In the genomic region with DNA sequence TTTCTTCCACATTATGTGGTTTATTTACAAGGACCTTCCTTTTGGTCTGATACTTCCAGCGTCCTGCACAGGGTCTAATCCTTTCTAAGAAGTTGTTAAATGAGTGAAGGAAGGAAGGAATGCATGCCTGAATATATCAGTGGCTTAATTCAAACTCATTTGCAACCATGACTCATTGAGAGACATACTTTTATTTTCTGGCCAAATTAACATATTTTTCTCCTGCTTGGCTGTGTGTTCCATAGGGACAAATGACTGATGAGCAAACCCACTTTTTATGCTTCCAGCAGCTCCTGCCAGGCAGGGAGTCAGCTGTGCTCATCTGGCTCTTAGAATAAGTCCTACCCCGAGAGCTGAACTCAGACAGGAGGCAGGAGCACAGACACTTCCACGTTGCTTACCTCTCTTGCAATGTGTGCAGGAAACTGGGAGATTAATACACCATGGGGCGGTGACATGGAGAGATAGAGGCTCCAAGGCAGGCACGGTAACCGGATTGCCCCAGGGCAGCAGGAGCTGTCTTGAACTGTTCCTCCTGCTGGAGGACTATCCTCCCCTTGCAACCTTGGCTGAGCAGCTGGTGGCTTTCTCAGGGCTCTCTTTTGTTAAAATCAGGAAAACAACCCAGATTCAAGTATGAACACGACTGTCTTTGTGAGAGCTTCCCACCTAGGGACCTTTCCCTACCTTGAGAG, we compare ENCODE assay signal across 22 cellular contexts.
DNase-seq lines count a peak whose midpoint lies in the region; TF ChIP-seq lines count a peak whose summit lies in the region.
"Had no signal": no experiment of that assay in that cellular context is flagged by ENCODE, and none has a peak within 500 bp of the region (broad histone marks: within the 10 kb centered on the region; RNA-seq: fewer than 3 reads in every experiment).

No MANE protein-coding gene starts in this region.

- TF ChIP-seq CTCF in MCF 10A (IDR thresholded peaks at IDR 0.05; ENCODE audit: unreplicated experiment): no peak
- no peak for TF ChIP-seq CTCF in breast epithelium (IDR thresholded peaks at IDR 0.05)
- TF ChIP-seq CTCF in epithelial cell of esophagus (IDR thresholded peaks at IDR 0.05; ENCODE audit: insufficient read depth, low read depth, low read length, missing control alignments): no peak
- TF ChIP-seq CTCF in nephron progenitor cell (IDR thresholded peaks at IDR 0.05): no peak
- TF ChIP-seq CTCF in stomach (IDR thresholded peaks at IDR 0.05): no peak

- peak overlapping the region; percentile 28 for H3K27ac Mint-ChIP-seq in MCF 10A (ENCODE audit: low read depth, unreplicated experiment)
- H3K27ac Mint-ChIP-seq in nephron progenitor cell: peak overlapping the region; percentile 36
- H3K27ac Mint-ChIP-seq: activated CD8-positive, alpha-beta T cell treated with anti-CD3 and anti-CD28 coated beads, Interleukin-2, amount 10 ng/mL, durations not matched to agents 7 days and 5 days; effector memory CD8-positive, alpha-beta T cell; GM23338; stimulated activated memory B cell treated with anti-CD40 and anti-IgM and Interleukin-4, amounts not matched to agents 10 μg/mL and 1 μg/mL and 100 μg/mL, for 72 hours had no signal

- no TSS peak for BruUV-seq in MCF 10A (replicated peaks; lab: Mats Ljungman, UMichigan)

- POLR2A ChIA-PET in MCF 10A (lab: Yijun Ruan, JAX): interaction anchor here (0.6 kb wide), 1 partner anchor 50 kb away, joined by 4 read pairs; no protein-coding TSS in a partner anchor

- no peaks in the 10 kb centered on the region for H3K36me3 Mint-ChIP-seq in MCF 10A (ENCODE audit: insufficient read depth, unreplicated experiment)
- no peaks in the 10 kb centered on the region for H3K36me3 Mint-ChIP-seq in nephron progenitor cell (ENCODE audit: low read depth)
- H3K36me3 Mint-ChIP-seq: stimulated activated memory B cell treated with anti-CD40 and anti-IgM and Interleukin-4, amounts not matched to agents 10 μg/mL and 1 μg/mL and 100 μg/mL, for 72 hours had no signal

- H3K4me1 Mint-ChIP-seq in MCF 10A (ENCODE audit: insufficient read depth, unreplicated experiment) (peaks cover 14% of the 10 kb centered on the region), nephron progenitor cell (no peaks in the 10 kb centered on the region)
- H3K4me1 Mint-ChIP-seq: stimulated activated memory B cell treated with anti-CD40 and anti-IgM and Interleukin-4, amounts not matched to agents 10 μg/mL and 1 μg/mL and 100 μg/mL, for 72 hours had no signal

- H3K9me3 Mint-ChIP-seq in MCF 10A (ENCODE audit: unreplicated experiment): no peaks in the 10 kb centered on the region
- H3K9me3 Mint-ChIP-seq in nephron progenitor cell: peaks cover under 1% of the 10 kb centered on the region
- H3K9me3 Mint-ChIP-seq: effector memory CD8-positive, alpha-beta T cell; GM23338; stimulated activated memory B cell treated with anti-CD40 and anti-IgM and Interleukin-4, amounts not matched to agents 10 μg/mL and 1 μg/mL and 100 μg/mL, for 72 hours had no signal

- H3K27me3 ChIP-seq in breast epithelium (no peaks in the 10 kb centered on the region), stomach (no peaks in the 10 kb centered on the region)
- H3K27me3 ChIP-seq: sigmoid colon had no signal

- TF ChIP-seq POLR2A in breast epithelium (IDR thresholded peaks at IDR 0.05): no peak
- no peak for TF ChIP-seq POLR2A in stomach (IDR thresholded peaks at IDR 0.05)

- H3K4me3 Mint-ChIP-seq in MCF 10A (ENCODE audit: unreplicated experiment): no peak overlapping the region
- H3K4me3 Mint-ChIP-seq in nephron progenitor cell: no peak overlapping the region
- H3K4me3 Mint-ChIP-seq: activated CD8-positive, alpha-beta T cell treated with anti-CD3 and anti-CD28 coated beads, Interleukin-2, amount 10 ng/mL, durations not matched to agents 7 days and 5 days; effector memory CD8-positive, alpha-beta T cell; GM23338; stimulated activated memory B cell treated with anti-CD40 and anti-IgM and Interleukin-4, amounts not matched to agents 10 μg/mL and 1 μg/mL and 100 μg/mL, for 72 hours had no signal

- peak; percentile 16 for DNase-seq in MCF 10A (ENCODE audit: unreplicated experiment)
- no peak for DNase-seq in breast epithelium (ENCODE audit: low spot score in 2 of 2)
- peak; percentile 42 for DNase-seq in epithelial cell of esophagus (ENCODE audit: low read depth)
- DNase-seq in nephron progenitor cell: no peak
- no peak for DNase-seq in COR-L47 (lab: John Stamatoyannopoulos, UW)
- DNase-seq in SIG-M5 treated with dmso at 0.1 percent for 504 hours (lab: John Stamatoyannopoulos, UW; ENCODE audit: unreplicated experiment): no peak
- DNase-seq in stomach: no peak
- DNase-seq in DMS114 treated with DMSO at 0.1 percent for 48 hours (lab: John Stamatoyannopoulos, UW; ENCODE audit: unreplicated experiment): no peak
- DNase-seq: activated CD8-positive, alpha-beta T cell treated with anti-CD3 and anti-CD28 coated beads, Interleukin-2, amount 10 ng/mL, durations not matched to agents 7 days and 5 days; activated naive CD4-positive, alpha-beta T cell treated with Interleukin-2 at 50 U/mL for 16 hours; activated T-cell treated with anti-CD3 and anti-CD28 coated beads, Interleukin-2, amount 50 U/mL, for 1 hour; effector memory CD8-positive, alpha-beta T cell; GF-D8; heart right ventricle; left ventricle myocardium superior; MM.1S; sigmoid colon; T1000 had no signal

- no peak for TF ChIP-seq EP300 in stomach (IDR thresholded peaks at IDR 0.05)

- H3K4me3 ChIP-seq in breast epithelium (no peak overlapping the region), epithelial cell of esophagus (ENCODE audit: low read length) (no peak overlapping the region), stomach (no peak overlapping the region)
- H3K4me3 ChIP-seq: GM23338, heart right ventricle, sigmoid colon had no signal

- intact Hi-C loops in MCF 10A (cut with micrococcal nuclease) (no loop called here), breast epithelium (cut with DNase I; ENCODE audit: low total_unique reads) (no loop called here), stomach (cut with DNase I; ENCODE audit: low total_unique reads) (no loop called here)

- WGBS in stomach, 5 donors: 22 to 30% (median 26%) methylated on average over 7 of the region's 7 CpGs

- H3K9me3 ChIP-seq in breast epithelium (no peaks in the 10 kb centered on the region), stomach (no peaks in the 10 kb centered on the region)
- H3K9me3 ChIP-seq: heart right ventricle, sigmoid colon had no signal

- H3K27me3 Mint-ChIP-seq in MCF 10A (ENCODE audit: insufficient read depth, unreplicated experiment) (no peaks in the 10 kb centered on the region), nephron progenitor cell (ENCODE audit: low read depth, poor library complexity) (peaks cover 20% of the 10 kb centered on the region)
- H3K27me3 Mint-ChIP-seq: effector memory CD8-positive, alpha-beta T cell had no signal

- peaks cover 0 to 4% of the 10 kb centered on the region in 2 donors for H3K4me1 ChIP-seq in breast epithelium
- H3K4me1 ChIP-seq in stomach: peaks cover 0 to 15% (median 6%) of the 10 kb centered on the region in 4 donors
- H3K4me1 ChIP-seq: heart right ventricle, sigmoid colon had no signal

- H3K36me3 ChIP-seq in breast epithelium (no peaks in the 10 kb centered on the region), stomach (no peaks in the 10 kb centered on the region)
- H3K36me3 ChIP-seq: heart right ventricle, sigmoid colon had no signal

- H3K27ac ChIP-seq in breast epithelium (peak overlapping the region in 1 of 2 donors; percentile 49), stomach (no peak overlapping the region)
- H3K27ac ChIP-seq: C4-2B, heart right ventricle, RWPE1, sigmoid colon had no signal

- CTCF ChIA-PET in MCF 10A (lab: Yijun Ruan, JAX): interaction anchor here (0.6 to 1.6 kb wide), 5 partner anchors 10 to 631 kb away, joined by 3 to 4 read pairs (median 3); no protein-coding TSS in a partner anchor

Comparison
In these comparisons a context has a peak if more than half of its experiments do, and no peak if none do; other contexts are left out.
1. DNase-seq: peak in MCF 10A (single experiment) and epithelial cell of esophagus (single experiment); none in breast epithelium (0 of 2), nephron progenitor cell (single experiment), COR-L47 (single experiment), SIG-M5 treated with dmso at 0.1 percent for 504 hours (single experiment), stomach (single experiment) and DMS114 treated with DMSO at 0.1 percent for 48 hours (single experiment).